ENCODE assay signal across 8 cellular contexts in the genomic region with DNA sequence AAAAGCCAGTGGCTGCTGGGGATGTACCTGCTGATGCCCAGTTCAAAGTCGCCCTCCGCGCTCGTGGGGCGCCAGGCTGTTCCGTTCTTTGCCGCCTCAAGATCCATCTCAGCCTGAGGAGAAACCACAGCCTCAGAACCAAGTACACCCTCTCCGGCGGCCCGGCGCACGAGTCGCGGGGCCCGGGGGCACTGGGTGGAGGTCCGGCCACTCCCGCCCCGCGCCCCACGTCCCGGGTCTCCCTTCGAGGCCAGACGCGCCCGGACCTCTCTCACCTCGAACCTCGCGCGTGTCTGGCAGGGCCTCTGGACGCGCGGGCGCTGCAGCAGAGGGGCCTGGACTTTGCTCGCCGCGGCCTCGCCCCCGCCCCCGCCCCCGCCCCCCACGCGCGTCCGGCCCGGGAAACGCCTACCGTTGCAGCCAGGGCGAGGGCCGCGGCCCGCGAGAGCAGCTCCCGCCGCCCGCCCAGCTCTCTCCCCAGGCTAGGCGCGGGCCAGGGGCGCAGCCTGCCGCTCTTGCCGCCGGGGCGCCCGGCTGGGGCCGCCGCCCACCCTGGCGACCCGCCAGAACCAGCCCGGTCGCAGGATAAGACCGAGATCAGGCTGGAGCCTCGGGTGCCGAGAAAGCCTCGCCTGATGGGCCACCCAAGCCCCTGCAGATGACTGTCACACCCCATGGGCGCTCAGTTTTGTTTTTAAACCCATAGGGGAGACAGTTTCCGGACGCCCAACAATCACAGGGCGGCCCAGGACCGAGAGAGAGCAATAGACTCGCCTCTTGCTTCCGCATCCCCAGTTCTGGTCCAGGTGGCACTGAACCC. TPM values are rescaled to one million over a fixed set of nuclear protein-coding genes. Genes with fewer than 3 reads are reported as not detected.
DNase-seq lines count a peak whose midpoint lies in the region; ATAC-seq, FAIRE-seq and TF ChIP-seq lines count a peak whose summit lies in the region.

A gene (minus strand): TSS at position 322 of the 820 bp plus-strand sequence. CDS start 215 bp downstream, at position 107.

- no peaks in the 10 kb centered on the region for H3K9me3 Mint-ChIP-seq in natural killer cell

- peaks cover 21 to 33% of the 10 kb centered on the region in 2 donors for H3K27me3 Mint-ChIP-seq in natural killer cell (ENCODE audit: low read depth in 2 of 2)

- peaks cover 26 to 58% of the 10 kb centered on the region in 2 experiments for H3K27me3 ChIP-seq in endothelial cell of umbilical vein (ENCODE audit: control insufficient read depth in 2 of 2, insufficient read depth in 2 of 2, low read length in 2 of 2)

- POLR2A ChIA-PET in GM10248 (lab: Yijun Ruan, JAX) = interaction anchor here (0.6 to 1.0 kb wide), 2 partner anchors 27 to 154 kb away, joined by 3 read pairs; no protein-coding TSS in a partner anchor
- POLR2A ChIA-PET in endothelial cell of umbilical vein (lab: Charles Lee) = no interaction called here

- H3K27ac Mint-ChIP-seq in natural killer cell = no peak within 1 kb of the TSS

- peak within 1 kb of the TSS; percentile 65 for H3K4me2 ChIP-seq in endothelial cell of umbilical vein (ENCODE audit: insufficient read depth, low read length)

- H3K4me3 ChIP-seq in endothelial cell of umbilical vein (replicated peaks in 1 of 3; ENCODE audit: insufficient read depth in 1 of 3, low read depth in 1 of 3, low read length in 3 of 3) = peak within 1 kb of the TSS in 2 of 3 experiments; percentile 19 to 45

- no peak for FAIRE-seq in endothelial cell of umbilical vein (lab: Jason Lieb, UNC)

- TF ChIP-seq POLR2A in endothelial cell of umbilical vein (IDR thresholded peaks at IDR 0.05; ENCODE audit: low read depth, low read length) = no peak

- H3K36me3 ChIP-seq in endothelial cell of umbilical vein (ENCODE audit: control insufficient read depth in 2 of 2, extremely low read depth in 1 of 2, insufficient read depth in 2 of 2, low read length in 2 of 2) = no peaks in the 10 kb centered on the region

- no peak within 1 kb of the TSS for H3K9ac ChIP-seq in endothelial cell of umbilical vein (replicated peaks; ENCODE audit: extremely low read depth, insufficient read depth, low read length)

- H3K9me3 ChIP-seq in endothelial cell of umbilical vein (replicated peaks; ENCODE audit: control insufficient read depth, insufficient read depth, low read length) = no peaks in the 10 kb centered on the region

- H3K79me2 ChIP-seq in endothelial cell of umbilical vein (ENCODE audit: control insufficient read depth, insufficient read depth, low read length) = no peaks in the 10 kb centered on the region

- peaks cover 0 to 9% of the 10 kb centered on the region in 2 donors for H3K4me1 Mint-ChIP-seq in natural killer cell

- CTCF ChIA-PET in GM10248 (lab: Yijun Ruan, JAX) (no interaction called here), endothelial cell of umbilical vein (lab: Charles Lee) (no interaction called here)

- peak; percentile 30 for DNase-seq in GM10248 (ENCODE audit: extremely low spot score)
- DNase-seq in GM20000 (ENCODE audit: low spot score) = peak; percentile 54
- DNase-seq in LoVo (ENCODE audit: low spot score) = peak; percentile 17
- DNase-seq in endothelial cell of umbilical vein (ENCODE audit: low read depth, low spot score) = no peak
- DNase-seq in natural killer cell = no peak
- DNase-seq in NCI-H226 = no peak
- no peak for DNase-seq in HCEC 1CT
- DNase-seq in stimulated activated CD4-positive, alpha-beta T cell treated with anti-CD3 and anti-CD28 coated beads, Interleukin-15, amount 100 ng/mL, for 24 hours = no peak

- no TSS peak for BruUV-seq in endothelial cell of umbilical vein (replicated peaks; lab: Mats Ljungman, UMichigan)

- no peaks in the 10 kb centered on the region for H3K9me1 ChIP-seq in endothelial cell of umbilical vein (replicated peaks; ENCODE audit: control insufficient read depth, extremely low read depth, insufficient read depth, low read length)

- dilution Hi-C loops in endothelial cell of umbilical vein (cut with MboI; ENCODE audit: extremely low pct_ligation_motif_present, low sequenced_read_pairs) = no loop called here

- no peaks in the 10 kb centered on the region for H4K20me1 ChIP-seq in endothelial cell of umbilical vein (replicated peaks; ENCODE audit: control insufficient read depth, extremely low read depth, insufficient read depth, low read length)

- no peak within 1 kb of the TSS for H3K27ac ChIP-seq in endothelial cell of umbilical vein (ENCODE audit: insufficient read depth, low read depth, low read length)

- H3K4me3 Mint-ChIP-seq in natural killer cell = peak within 1 kb of the TSS; percentile 56

- H3K4me1 ChIP-seq in endothelial cell of umbilical vein (ENCODE audit: control insufficient read depth, extremely low read depth, insufficient read depth, low read length) = peaks cover 6% of the 10 kb centered on the region

- intact Hi-C loops in endothelial cell of umbilical vein (cut with micrococcal nuclease) (no loop called here), natural killer cell (cut with micrococcal nuclease) (no loop called here)

- no peak for TF ChIP-seq CTCF in GM10248 (IDR thresholded peaks at IDR 0.05; ENCODE audit: control extremely low read depth, extremely low read depth, low read depth, missing control alignments)
- TF ChIP-seq CTCF in GM20000 (IDR thresholded peaks at IDR 0.05; ENCODE audit: extremely low read depth, missing control alignments) = no peak
- TF ChIP-seq CTCF in endothelial cell of umbilical vein (IDR thresholded peaks at IDR 0.05; ENCODE audit: extremely low read depth in 1 of 2, insufficient read depth in 1 of 2, low read depth in 1 of 2, low read length in 2 of 2) = no peak
- TF ChIP-seq CTCF in natural killer cell (IDR thresholded peaks at IDR 0.05) = no peak

- H3K36me3 Mint-ChIP-seq in natural killer cell = no peaks in the 10 kb centered on the region

- peak in 1 of 3 donors; percentile 46 for ATAC-seq in natural killer cell

- H2AFZ ChIP-seq in endothelial cell of umbilical vein (ENCODE audit: low read depth, low read length) = peak within 1 kb of the TSS; percentile 51

TF ChIP-seq in endothelial cell of umbilical vein, 7 proteins besides CTCF, POLR2A, EP300 and RAD21:
- TF ChIP-seq JUN (IDR thresholded peaks at IDR 0.05; ENCODE audit: borderline replicate concordance, insufficient read depth, insufficient read length, low read depth) (no peak), FOS (IDR thresholded peaks at IDR 0.05; ENCODE audit: borderline replicate concordance, insufficient read depth, low read length) (no peak), EZH2 (IDR thresholded peaks at IDR 0.05; ENCODE audit: borderline replicate concordance, low read depth, low read length, severe bottlenecking) (no peak), POLR2AphosphoS5 (IDR thresholded peaks at IDR 0.05; ENCODE audit: insufficient read depth, low read depth, low read length) (no peak), MYC (IDR thresholded peaks at IDR 0.05; ENCODE audit: low read depth, low read length) (no peak), GATA2 (IDR thresholded peaks at IDR 0.05; ENCODE audit: insufficient read depth, insufficient read length, low read depth, low read length) (no peak)
- TF ChIP-seq, protein P1, sequence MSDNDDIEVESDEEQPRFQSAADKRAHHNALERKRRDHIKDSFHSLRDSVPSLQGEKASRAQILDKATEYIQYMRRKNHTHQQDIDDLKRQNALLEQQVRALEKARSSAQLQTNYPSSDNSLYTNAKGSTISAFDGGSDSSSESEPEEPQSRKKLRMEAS (IDR thresholded peaks at IDR 0.05; ENCODE audit: insufficient read depth, insufficient read length) = no peak

RNA-seq across cellular contexts. Expression of the gene that starts here (rescaled TPM):
- total RNA-seq in endothelial cell of umbilical vein = 0.09 and 0.15 TPM in 2 replicates
- polyA plus RNA-seq in endothelial cell of umbilical vein = 0.11 TPM in 1 of 2 replicates, not detected in the other
- polyA plus RNA-seq in endothelial cell of umbilical vein (2011; cell fraction: cytosol; rRNA removed) = 0.03 TPM in 2 replicates
- polyA plus RNA-seq in endothelial cell of umbilical vein (2011; cell fraction: nucleus; rRNA removed) = 0.08 and 0.25 TPM in 2 replicates
- polyA plus RNA-seq in endothelial cell of umbilical vein (2012) = 0.07 and 0.12 TPM in 2 replicates
- polyA minus RNA-seq in endothelial cell of umbilical vein = 0.06 and 0.24 TPM in 2 replicates
- not detected for polyA minus RNA-seq in endothelial cell of umbilical vein (2011; cell fraction: cytosol; rRNA and poly(A)+ RNA removed)
- polyA minus RNA-seq in endothelial cell of umbilical vein (2011; cell fraction: nucleus; rRNA and poly(A)+ RNA removed) = 0.48 TPM in 1 of 2 replicates, not detected in the other
- under 1 TPM; 0.14 to 0.63 (median 0.50) TPM for total RNA-seq in natural killer cell

Comparison
In these comparisons a context has a peak if more than half of its experiments do, and no peak if none do; other contexts are left out.
1. DNase-seq: peak in GM10248 (single experiment), GM20000 (single experiment) and LoVo (single experiment); none in endothelial cell of umbilical vein (single experiment), natural killer cell (single experiment), NCI-H226 (single experiment), HCEC 1CT (single experiment) and stimulated activated CD4-positive, alpha-beta T cell treated with anti-CD3 and anti-CD28 coated beads, Interleukin-15, amount 100 ng/mL, for 24 hours (single experiment).